In the genomic region with DNA sequence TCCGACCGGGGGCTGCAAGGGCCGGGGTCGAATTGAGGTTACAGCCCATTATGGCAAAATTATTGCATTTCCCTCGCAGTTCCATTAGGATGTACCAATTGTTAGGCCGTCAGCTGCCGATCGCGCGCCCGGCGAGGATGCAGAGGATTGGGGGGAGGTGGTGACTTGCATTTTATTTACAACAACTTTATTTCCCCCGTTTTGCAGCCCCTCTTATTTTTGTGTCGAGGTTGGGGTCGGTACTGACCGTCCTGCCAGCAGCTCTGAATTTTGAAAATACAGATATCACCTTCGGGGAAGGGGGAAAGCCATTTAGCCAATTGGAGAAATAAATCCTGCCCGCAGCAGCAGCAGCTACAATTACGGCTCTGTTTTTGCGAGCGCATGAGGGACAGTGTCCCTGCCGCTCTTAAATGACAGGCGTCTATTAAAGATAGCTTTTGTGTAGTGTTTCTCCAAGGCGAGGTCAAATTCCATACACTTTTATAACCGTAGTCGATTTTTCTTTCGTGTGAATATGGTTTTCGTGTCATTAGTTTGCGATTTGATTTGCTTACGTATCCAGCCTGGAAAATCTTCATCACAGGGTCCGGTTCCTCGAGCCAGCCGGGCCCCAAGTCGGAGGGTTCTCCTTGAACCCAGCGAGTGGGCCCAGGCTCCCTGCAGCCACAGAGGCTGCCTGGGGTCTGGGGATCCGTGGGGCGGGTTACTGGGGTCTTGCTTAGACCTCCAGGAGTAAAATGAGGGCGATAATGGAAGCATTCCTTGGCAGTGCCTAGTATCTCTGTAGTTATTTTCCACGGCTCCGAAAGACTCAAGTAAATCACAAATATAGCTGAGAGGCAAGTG, we compare ENCODE assay signal across 11 cellular contexts. TPM values are rescaled to one million over a fixed set of nuclear protein-coding genes. Genes with fewer than 3 reads are reported as not detected.
DNase-seq lines count a peak whose midpoint lies in the region; ATAC-seq and TF ChIP-seq lines count a peak whose summit lies in the region.
"Had no signal": no experiment of that assay in that cellular context is flagged by ENCODE, and none has a peak within 500 bp of the region (broad histone marks: within the 10 kb centered on the region; RNA-seq: fewer than 3 reads in every experiment).

No MANE protein-coding gene starts in this region.

- no peak overlapping the region for H3K18ac ChIP-seq in trophoblast cell (ENCODE audit: low read length)

- no peaks in the 10 kb centered on the region for H3K79me1 ChIP-seq in trophoblast cell (ENCODE audit: low read length)

- POLR2A ChIA-PET in PC-3 (lab: Charles Lee; ENCODE audit: unreplicated experiment): no interaction called here

- peaks cover 55 to 72% (median 68%) of the 10 kb centered on the region in 3 donors for H3K27me3 Mint-ChIP-seq in CD14-positive monocyte (ENCODE audit: low read depth in 3 of 3)

- peak; percentile 0 for TF ChIP-seq CTCF in CD14-positive monocyte (IDR thresholded peaks at IDR 0.05)
- 0 out of 2 replicates have a peak, but pooled peaks have one; percentile 0 for TF ChIP-seq CTCF in PC-3 (conservative IDR thresholded peaks at IDR 0.05; ENCODE audit: low read depth, low read length)
- TF ChIP-seq CTCF in fibroblast of lung (conservative IDR thresholded peaks at IDR 0.05 in 1 of 2, IDR thresholded peaks at IDR 0.05 in 1 of 2; ENCODE audit: low read depth in 1 of 2, low read length in 2 of 2): no peak

- intact Hi-C loops in CD14-positive monocyte (cut with micrococcal nuclease): loop anchor here in 1 of 2 donors (5.0 kb wide), 1 partner anchor 282 kb away; a partner anchor contains a TSS
- intact Hi-C loops in PC-3 (cut with micrococcal nuclease): no loop called here

- WGBS in trophoblast cell (ENCODE audit: extremely low coverage, insufficient coverage, insufficient read length): no CpG with 5 or more reads among the region's 40 CpGs

- H3K4me1 ChIP-seq in PC-3 (ENCODE audit: insufficient read depth, low read length) (peaks cover 18% of the 10 kb centered on the region), fibroblast of lung (ENCODE audit: control insufficient read depth, extremely low read depth, insufficient read depth, low read length) (peaks cover 28% of the 10 kb centered on the region), trophoblast cell (ENCODE audit: control insufficient read depth in 1 of 2, insufficient read depth in 2 of 2, low read length in 2 of 2) (peaks cover 3 to 11% of the 10 kb centered on the region in 2 experiments)

- DNase-seq in CD14-positive monocyte (ENCODE audit: low spot score) (no peak), PC-3 (no peak), fibroblast of lung (ENCODE audit: low read depth in 2 of 2) (peak in 1 of 2 donors; percentile 76), trophoblast cell (no peak), epidermal melanocyte (ENCODE audit: insufficient read length, low spot score) (no peak), activated T-cell treated with anti-CD3 and anti-CD28 coated beads for 4 hours (no peak), occipital lobe (lab: John Stamatoyannopoulos, UW) (no peak)
- DNase-seq: T-helper 2 cell had no signal

- H3K23ac ChIP-seq in trophoblast cell (ENCODE audit: low read length): no peak overlapping the region

- H3K4me2 ChIP-seq in PC-3 (ENCODE audit: low read length) (no peak overlapping the region), fibroblast of lung (ENCODE audit: extremely low read depth, insufficient read depth, low read length) (peak overlapping the region; percentile 99), trophoblast cell (ENCODE audit: low read length) (peak overlapping the region; percentile 66)

- H2BK12ac ChIP-seq in trophoblast cell (ENCODE audit: low read length): no peak overlapping the region

- peaks cover 3 to 14% of the 10 kb centered on the region in 2 donors for H3K36me3 Mint-ChIP-seq in CD14-positive monocyte

- no peaks in the 10 kb centered on the region for H3F3A ChIP-seq in PC-3 (ENCODE audit: low read length, unreplicated experiment)

- no TSS peak for BruUV-seq in PC-3 (replicated peaks; lab: Mats Ljungman, UMichigan)

- H3K9ac ChIP-seq in PC-3 (ENCODE audit: low read length) (no peak overlapping the region), fibroblast of lung (ENCODE audit: insufficient read depth, low read length) (peak overlapping the region; percentile 70), trophoblast cell (ENCODE audit: low read length) (no peak overlapping the region)

- no peak overlapping the region for H4K91ac ChIP-seq in trophoblast cell (ENCODE audit: low read depth, low read length)

- H2AK5ac ChIP-seq in trophoblast cell (ENCODE audit: low read length): no peak overlapping the region

- H3K9me2 ChIP-seq in PC-3 (replicated peaks; ENCODE audit: low read length): no peaks in the 10 kb centered on the region

- peaks cover 21% of the 10 kb centered on the region for H3K4me1 Mint-ChIP-seq in CD14-positive monocyte

- H3K79me2 ChIP-seq in PC-3 (ENCODE audit: low read length): peaks cover 31% of the 10 kb centered on the region
- peaks cover 94% of the 10 kb centered on the region for H3K79me2 ChIP-seq in fibroblast of lung (ENCODE audit: control insufficient read depth, insufficient read depth, low read length)
- H3K79me2 ChIP-seq in trophoblast cell (ENCODE audit: control insufficient read depth, insufficient read depth, low read length, poor library complexity): no peaks in the 10 kb centered on the region

- ATAC-seq in PC-3: no peak
- ATAC-seq in HG03439 (IDR thresholded peaks at IDR 0.05; ENCODE audit: unreplicated experiment): no peak
- ATAC-seq: HCT116 had no signal

- H4K12ac ChIP-seq in trophoblast cell (ENCODE audit: low read depth, low read length): no peak overlapping the region

- peak overlapping the region in 1 of 2 donors; percentile 92 for H3K4me3 Mint-ChIP-seq in CD14-positive monocyte
- H3K4me3 Mint-ChIP-seq: CD4-positive, alpha-beta T cell had no signal

- H3K4ac ChIP-seq in trophoblast cell (ENCODE audit: low read depth, low read length): no peak overlapping the region

- H4K20me1 ChIP-seq in PC-3 (ENCODE audit: low read length) (no peaks in the 10 kb centered on the region), fibroblast of lung (ENCODE audit: control insufficient read depth, extremely low read depth, insufficient read depth, low read length) (no peaks in the 10 kb centered on the region)

- H3K27me3 ChIP-seq in PC-3 (ENCODE audit: low read length) (no peaks in the 10 kb centered on the region), fibroblast of lung (ENCODE audit: control insufficient read depth, insufficient read depth, low read length) (no peaks in the 10 kb centered on the region), trophoblast cell (ENCODE audit: insufficient read depth, low read length) (peaks cover 96% of the 10 kb centered on the region)

- H3K14ac ChIP-seq in trophoblast cell (ENCODE audit: low read length): no peak overlapping the region

- H3K9me3 Mint-ChIP-seq in CD14-positive monocyte: peaks cover 13 to 43% (median 37%) of the 10 kb centered on the region in 7 donors
- H3K9me3 Mint-ChIP-seq: CD4-positive, alpha-beta T cell had no signal

- no peak overlapping the region for H2BK120ac ChIP-seq in trophoblast cell (ENCODE audit: insufficient read depth, low read length, poor library complexity)

- H3K9me3 ChIP-seq in PC-3 (ENCODE audit: low read length) (no peaks in the 10 kb centered on the region), fibroblast of lung (ENCODE audit: control insufficient read depth, insufficient read depth, low read depth, low read length) (no peaks in the 10 kb centered on the region), trophoblast cell (ENCODE audit: insufficient read depth, low read depth, low read length) (peaks cover 36% of the 10 kb centered on the region)

- H3K4me3 ChIP-seq in PC-3 (ENCODE audit: low read length) (no peak overlapping the region), fibroblast of lung (replicated peaks in 1 of 4; ENCODE audit: control extremely low read depth in 1 of 4, insufficient read depth in 1 of 4, low read depth in 3 of 4, low read length in 4 of 4) (peak overlapping the region; percentile 41 to 61 (median 48)), trophoblast cell (ENCODE audit: low read depth, low read length) (no peak overlapping the region)

- H3K27ac Mint-ChIP-seq in CD14-positive monocyte: no peak overlapping the region
- H3K27ac Mint-ChIP-seq: CD4-positive, alpha-beta T cell had no signal

- H2AFZ ChIP-seq in PC-3 (ENCODE audit: low read length) (no peak overlapping the region), fibroblast of lung (ENCODE audit: low read length) (peak overlapping the region; percentile 2), trophoblast cell (ENCODE audit: insufficient read depth, low read length, poor library complexity) (no peak overlapping the region)

- CTCF ChIA-PET in PC-3 (lab: Charles Lee): no interaction called here

- H3K27ac ChIP-seq in PC-3 (ENCODE audit: low read length): no peak overlapping the region
- H3K27ac ChIP-seq in fibroblast of lung (ENCODE audit: insufficient read depth, low read length): peak overlapping the region; percentile 98
- no peak overlapping the region for H3K27ac ChIP-seq in trophoblast cell (ENCODE audit: low read depth, low read length)

- H2BK5ac ChIP-seq in trophoblast cell (ENCODE audit: low read depth, low read length, poor library complexity): no peak overlapping the region

- no peak overlapping the region for H4K8ac ChIP-seq in trophoblast cell (ENCODE audit: low read depth, low read length)

- H3K36me3 ChIP-seq in PC-3 (ENCODE audit: low read depth, low read length) (peaks cover 13% of the 10 kb centered on the region; the same call in 1 of the 2 replicates), fibroblast of lung (ENCODE audit: control insufficient read depth, insufficient read depth, low read length) (peaks cover 2% of the 10 kb centered on the region), trophoblast cell (ENCODE audit: control insufficient read depth in 1 of 2, insufficient read depth in 2 of 2, low read length in 2 of 2) (no peaks in the 10 kb centered on the region)

RNA-seq across cellular contexts. Expression of a gene that starts 0.7 kb away (rescaled TPM):
- polyA plus RNA-seq in CD14-positive monocyte (1 to 10 TPM in 1 of 2 donors, under 1 TPM in 1; 0.85 to 1.8 TPM), fibroblast of lung (16.6 and 35.6 TPM in 2 replicates)
- total RNA-seq in PC-3 (2014; rRNA removed) (7.0 and 7.5 TPM in 2 replicates), fibroblast of lung (18.3 and 22.1 TPM in 2 replicates), occipital lobe (not detected)
- 17.5 and 31.8 TPM in 2 replicates for polyA plus RNA-seq in fibroblast of lung (2012)
- polyA minus RNA-seq in fibroblast of lung (ENCODE audit: low replicate concordance): 3.1 and 3.9 TPM in 2 replicates
- polyA plus RNA-seq in trophoblast cell (2013): not detected in 2 replicates
- total RNA-seq: CD4-positive, alpha-beta T cell had no signal

RNA-seq across cellular contexts. Expression of a gene that starts 3.4 kb away (rescaled TPM):
- not detected for polyA plus RNA-seq in CD14-positive monocyte
- 6.9 and 8.3 TPM in 2 replicates for total RNA-seq in PC-3 (2014; rRNA removed)
- 3.6 and 4.4 TPM in 2 replicates for total RNA-seq in fibroblast of lung
- 0.70 and 1.2 TPM in 2 replicates for polyA plus RNA-seq in fibroblast of lung
- polyA plus RNA-seq in fibroblast of lung (2012): 1.6 and 3.8 TPM in 2 replicates
- 0.30 and 1.6 TPM in 2 replicates for polyA minus RNA-seq in fibroblast of lung (ENCODE audit: low replicate concordance)
- polyA plus RNA-seq in trophoblast cell (2013): not detected in 2 replicates
- total RNA-seq in occipital lobe: not detected
- total RNA-seq: CD4-positive, alpha-beta T cell had no signal

RNA-seq across cellular contexts. Expression of a gene that starts 8.2 kb away (rescaled TPM):
- polyA plus RNA-seq in CD14-positive monocyte: not detected
- 4.5 and 13.8 TPM in 2 replicates for total RNA-seq in PC-3 (2014; rRNA removed)
- 1.5 TPM in 2 replicates for total RNA-seq in fibroblast of lung
- 0.44 and 0.68 TPM in 2 replicates for polyA plus RNA-seq in fibroblast of lung
- polyA plus RNA-seq in fibroblast of lung (2012): 2.7 and 3.2 TPM in 2 replicates
- polyA minus RNA-seq in fibroblast of lung (ENCODE audit: low replicate concordance): 0.41 and 1.6 TPM in 2 replicates
- polyA plus RNA-seq in trophoblast cell (2013): not detected in 2 replicates
- total RNA-seq in occipital lobe: not detected
- total RNA-seq: CD4-positive, alpha-beta T cell had no signal

RNA-seq across cellular contexts. Expression of a gene that starts 12.3 kb away (rescaled TPM):
- polyA plus RNA-seq in CD14-positive monocyte (not detected), fibroblast of lung (5.3 and 5.9 TPM in 2 replicates)
- total RNA-seq in PC-3 (2014; rRNA removed) (2.6 and 2.8 TPM in 2 replicates), fibroblast of lung (1.0 and 1.2 TPM in 2 replicates), occipital lobe (not detected)
- 6.8 and 7.9 TPM in 2 replicates for polyA plus RNA-seq in fibroblast of lung (2012)
- polyA minus RNA-seq in fibroblast of lung (ENCODE audit: low replicate concordance): 4.8 and 6.3 TPM in 2 replicates
- not detected in 2 replicates for polyA plus RNA-seq in trophoblast cell (2013)
- total RNA-seq: CD4-positive, alpha-beta T cell had no signal

RNA-seq across cellular contexts. Expression of a gene that starts 13.6 kb away (rescaled TPM):
- polyA plus RNA-seq in CD14-positive monocyte (not detected), fibroblast of lung (2.4 and 3.6 TPM in 2 replicates)
- total RNA-seq in PC-3 (2014; rRNA removed) (2.3 and 5.1 TPM in 2 replicates), fibroblast of lung (0.33 and 0.51 TPM in 2 replicates), occipital lobe (not detected)
- 2.6 and 3.3 TPM in 2 replicates for polyA plus RNA-seq in fibroblast of lung (2012)
- 1.6 and 3.6 TPM in 2 replicates for polyA minus RNA-seq in fibroblast of lung (ENCODE audit: low replicate concordance)
- polyA plus RNA-seq in trophoblast cell (2013): 0.03 TPM in 1 of 2 replicates, not detected in the other
- total RNA-seq: CD4-positive, alpha-beta T cell had no signal

Comparison
In these comparisons a context has a peak if more than half of its experiments do, and no peak if none do; other contexts are left out.
1. CTCF ChIP-seq: peak in CD14-positive monocyte (single experiment) and PC-3 (single experiment); none in fibroblast of lung (0 of 2).
2. H3K4me3 ChIP-seq: peak in fibroblast of lung (4 of 4); none in PC-3 (single experiment) and trophoblast cell (single experiment).